ENCODE assay signal across 1 cellular context in the genomic region with DNA sequence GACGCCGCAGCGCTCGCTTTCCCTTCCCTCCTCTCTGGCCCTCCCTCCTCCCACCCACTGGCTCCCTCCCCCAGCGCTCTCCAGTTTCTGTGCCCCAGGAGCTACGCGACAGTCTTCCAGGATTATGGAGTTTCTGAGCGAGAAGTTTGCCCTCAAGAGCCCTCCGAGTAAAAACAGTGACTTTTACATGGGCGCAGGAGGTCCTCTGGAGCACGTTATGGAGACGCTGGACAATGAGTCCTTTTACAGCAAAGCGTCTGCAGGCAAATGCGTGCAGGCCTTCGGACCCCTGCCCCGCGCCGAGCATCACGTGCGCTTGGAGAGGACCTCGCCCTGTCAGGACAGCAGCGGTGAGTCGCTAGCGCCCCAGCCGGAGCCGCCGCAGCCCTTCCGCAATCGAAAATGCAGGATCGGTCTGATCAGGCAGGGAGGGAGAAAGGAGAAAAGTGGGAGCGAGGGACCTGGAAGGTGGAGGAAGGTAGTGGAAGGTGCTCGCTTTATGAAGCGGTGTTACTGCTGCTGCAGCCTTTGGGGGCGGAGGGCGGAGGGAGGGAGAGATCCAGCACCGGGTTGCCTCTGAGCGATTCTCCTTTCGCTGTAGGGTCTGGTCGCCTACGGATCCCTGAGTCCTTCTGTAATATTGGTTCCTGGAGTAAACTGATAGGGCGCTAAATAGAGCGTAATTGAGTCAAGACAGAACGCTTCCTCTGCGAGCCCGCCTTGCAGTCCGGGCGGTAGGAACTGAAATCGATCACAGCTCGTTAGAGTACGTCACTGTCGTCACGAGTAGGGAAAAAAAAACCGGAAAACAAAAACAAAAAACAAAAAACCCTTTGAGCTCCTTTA.
TF ChIP-seq lines count a peak whose summit lies in the region.

Gene ALX1, plus strand, starts transcription at position 83 of the 846 bp plus-strand sequence. Its CDS starts 42 bp downstream, at position 125.

TF ChIP-seq in H1, 55 proteins besides CTCF, POLR2A, EP300 and RAD21 (continues in another document):
- TF ChIP-seq RBBP5 (IDR thresholded peaks at IDR 0.05; ENCODE audit: borderline replicate concordance, low read depth, low read length) (peak; percentile 97), CHD1 (IDR thresholded peaks at IDR 0.05; ENCODE audit: low read depth, low read length) (no peak), HDAC6 (IDR thresholded peaks at IDR 0.05; ENCODE audit: low read depth, low read length) (no peak), GABPA (IDR thresholded peaks at IDR 0.05; ENCODE audit: borderline replicate concordance, insufficient read depth, low read length) (no peak), PHF8 (conservative IDR thresholded peaks at IDR 0.05; ENCODE audit: low read depth, low read length) (no peak; the same call in none of the 2 replicates), SP4 (IDR thresholded peaks at IDR 0.05; ENCODE audit: low read length) (peak; percentile 45; the same call in 1 of the 2 replicates), SIN3A (conservative IDR thresholded peaks at IDR 0.05 in 1 of 2, IDR thresholded peaks at IDR 0.05 in 1 of 2; ENCODE audit: low read depth in 1 of 2, low read length in 2 of 2) (peak in 1 of 2 experiments; percentile 84; a peak in 1 of 4 replicates), TBP (IDR thresholded peaks at IDR 0.05; ENCODE audit: low read depth, low read length) (peak; percentile 42; the same call in 1 of the 2 replicates), CBX8 (IDR thresholded peaks at IDR 0.05; ENCODE audit: borderline replicate concordance, low read depth, low read length) (no peak), CHD2 (IDR thresholded peaks at IDR 0.05; ENCODE audit: low read length) (no peak), BACH1 (IDR thresholded peaks at IDR 0.05; ENCODE audit: low read length) (no peak), MAFK (IDR thresholded peaks at IDR 0.05; ENCODE audit: low read depth, low read length) (no peak), RXRA (IDR thresholded peaks at IDR 0.05; ENCODE audit: insufficient read depth, low read depth, low read length) (no peak), SIRT6 (IDR thresholded peaks at IDR 0.05; ENCODE audit: low read length) (no peak), POLR2AphosphoS5 (IDR thresholded peaks at IDR 0.05; ENCODE audit: low read depth, low read length) (0 out of 2 replicates have a peak, but pooled peaks have one; percentile 33), SP1 (IDR thresholded peaks at IDR 0.05; ENCODE audit: low read depth, low read length) (peak; percentile 12; the same call in 1 of the 2 replicates), BRCA1 (IDR thresholded peaks at IDR 0.05; ENCODE audit: low read depth, low read length) (no peak), SAP30 (IDR thresholded peaks at IDR 0.05; ENCODE audit: insufficient read depth, insufficient replicate concordance, low read length) (peak; percentile 69), RNF2 (IDR thresholded peaks at IDR 0.05; ENCODE audit: borderline replicate concordance, low read depth, low read length, missing control alignments, poor library complexity, severe bottlenecking) (peak; percentile 48), KDM4A (IDR thresholded peaks at IDR 0.05; ENCODE audit: low read depth, low read length, severe bottlenecking) (peak; percentile 98), RFX5 (IDR thresholded peaks at IDR 0.05; ENCODE audit: borderline replicate concordance, low read depth, low read length) (no peak), JUN (IDR thresholded peaks at IDR 0.05; ENCODE audit: low read depth, low read length) (no peak), TAF7 (optimal IDR thresholded peaks at IDR 0.05; ENCODE audit: borderline replicate concordance, low read depth, low read length) (no peak), TCF12 (IDR thresholded peaks at IDR 0.05; ENCODE audit: low read depth, low read length) (no peak), HDAC2 (IDR thresholded peaks at IDR 0.05; ENCODE audit: borderline replicate concordance in 1 of 2, low read depth in 2 of 2, low read length in 2 of 2) (peak in 1 of 2 experiments; percentile 87; a peak in 2 of 4 replicates), KDM1A (IDR thresholded peaks at IDR 0.05; ENCODE audit: borderline replicate concordance, low read length) (0 out of 2 replicates have a peak, but pooled peaks have one; percentile 31), CBX5 (IDR thresholded peaks at IDR 0.05; ENCODE audit: low read depth, low read length) (no peak), CREB1 (IDR thresholded peaks at IDR 0.05) (peak; percentile 79), TEAD4 (IDR thresholded peaks at IDR 0.05; ENCODE audit: low read depth, low read length) (0 out of 2 replicates have a peak, but pooled peaks have one; percentile 7), TAF1 (IDR thresholded peaks at IDR 0.05; ENCODE audit: low read depth, low read length) (no peak), NANOG (IDR thresholded peaks at IDR 0.05; ENCODE audit: insufficient read depth, low read depth, low read length, poor library complexity, severe bottlenecking) (no peak), MAX (IDR thresholded peaks at IDR 0.05) (peak; percentile 93), SIX5 (IDR thresholded peaks at IDR 0.05; ENCODE audit: low read depth, low read length) (no peak), POU5F1 (IDR thresholded peaks at IDR 0.05; ENCODE audit: low read depth, low read length) (no peak), EZH2 (IDR thresholded peaks at IDR 0.05; ENCODE audit: low read depth, low read length, severe bottlenecking) (no peak), EGR1 (IDR thresholded peaks at IDR 0.05; ENCODE audit: borderline replicate concordance, low read depth, low read length) (peak; percentile 86), SUZ12 (IDR thresholded peaks at IDR 0.05; ENCODE audit: low read length) (no peak), CTBP2 (IDR thresholded peaks at IDR 0.05; ENCODE audit: borderline replicate concordance, insufficient read depth, insufficient read length, low read length) (peak; percentile 94), KDM5A (IDR thresholded peaks at IDR 0.05; ENCODE audit: low read length) (no peak), BCL11A (IDR thresholded peaks at IDR 0.05; ENCODE audit: low read depth in 2 of 2, low read length in 2 of 2) (no peak), SRF (IDR thresholded peaks at IDR 0.05; ENCODE audit: low read depth, low read length) (no peak), CHD7 (IDR thresholded peaks at IDR 0.05; ENCODE audit: insufficient replicate concordance, low read length) (no peak), CEBPB (IDR thresholded peaks at IDR 0.05; ENCODE audit: low read depth, low read length) (no peak), ZNF274 (IDR thresholded peaks at IDR 0.05; ENCODE audit: borderline replicate concordance, extremely low read depth, low read length) (no peak), SP2 (IDR thresholded peaks at IDR 0.05; ENCODE audit: low read length) (no peak), NRF1 (IDR thresholded peaks at IDR 0.05; ENCODE audit: low read depth, low read length) (no peak), GTF2F1 (IDR thresholded peaks at IDR 0.05; ENCODE audit: borderline replicate concordance, low read depth, low read length) (no peak), ASH2L (IDR thresholded peaks at IDR 0.05; ENCODE audit: low read length) (peak; percentile 99), YY1 (IDR thresholded peaks at IDR 0.05; ENCODE audit: low read depth, low read length) (no peak), JUND (IDR thresholded peaks at IDR 0.05; ENCODE audit: low read length) (no peak)
- TF ChIP-seq, protein P1, sequence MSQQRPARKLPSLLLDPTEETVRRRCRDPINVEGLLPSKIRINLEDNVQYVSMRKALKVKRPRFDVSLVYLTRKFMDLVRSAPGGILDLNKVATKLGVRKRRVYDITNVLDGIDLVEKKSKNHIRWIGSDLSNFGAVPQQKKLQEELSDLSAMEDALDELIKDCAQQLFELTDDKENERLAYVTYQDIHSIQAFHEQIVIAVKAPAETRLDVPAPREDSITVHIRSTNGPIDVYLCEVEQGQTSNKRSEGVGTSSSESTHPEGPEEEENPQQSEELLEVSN (IDR thresholded peaks at IDR 0.05), result peak; percentile 74
- TF ChIP-seq, protein P2, sequence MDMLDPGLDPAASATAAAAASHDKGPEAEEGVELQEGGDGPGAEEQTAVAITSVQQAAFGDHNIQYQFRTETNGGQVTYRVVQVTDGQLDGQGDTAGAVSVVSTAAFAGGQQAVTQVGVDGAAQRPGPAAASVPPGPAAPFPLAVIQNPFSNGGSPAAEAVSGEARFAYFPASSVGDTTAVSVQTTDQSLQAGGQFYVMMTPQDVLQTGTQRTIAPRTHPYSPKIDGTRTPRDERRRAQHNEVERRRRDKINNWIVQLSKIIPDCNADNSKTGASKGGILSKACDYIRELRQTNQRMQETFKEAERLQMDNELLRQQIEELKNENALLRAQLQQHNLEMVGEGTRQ (IDR thresholded peaks at IDR 0.05; ENCODE audit: low read length), result peak; percentile 78
- TF ChIP-seq, protein P3, sequence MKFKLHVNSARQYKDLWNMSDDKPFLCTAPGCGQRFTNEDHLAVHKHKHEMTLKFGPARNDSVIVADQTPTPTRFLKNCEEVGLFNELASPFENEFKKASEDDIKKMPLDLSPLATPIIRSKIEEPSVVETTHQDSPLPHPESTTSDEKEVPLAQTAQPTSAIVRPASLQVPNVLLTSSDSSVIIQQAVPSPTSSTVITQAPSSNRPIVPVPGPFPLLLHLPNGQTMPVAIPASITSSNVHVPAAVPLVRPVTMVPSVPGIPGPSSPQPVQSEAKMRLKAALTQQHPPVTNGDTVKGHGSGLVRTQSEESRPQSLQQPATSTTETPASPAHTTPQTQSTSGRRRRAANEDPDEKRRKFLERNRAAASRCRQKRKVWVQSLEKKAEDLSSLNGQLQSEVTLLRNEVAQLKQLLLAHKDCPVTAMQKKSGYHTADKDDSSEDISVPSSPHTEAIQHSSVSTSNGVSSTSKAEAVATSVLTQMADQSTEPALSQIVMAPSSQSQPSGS (IDR thresholded peaks at IDR 0.05; ENCODE audit: low read length), result no peak
- TF ChIP-seq, protein P4, sequence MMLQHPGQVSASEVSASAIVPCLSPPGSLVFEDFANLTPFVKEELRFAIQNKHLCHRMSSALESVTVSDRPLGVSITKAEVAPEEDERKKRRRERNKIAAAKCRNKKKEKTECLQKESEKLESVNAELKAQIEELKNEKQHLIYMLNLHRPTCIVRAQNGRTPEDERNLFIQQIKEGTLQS (IDR thresholded peaks at IDR 0.05; ENCODE audit: insufficient read depth, low read depth, low read length), result peak; percentile 57; the same call in 1 of the 2 replicates
